ENCODE assay signal across 26 cellular contexts in genomic region chr9:6733831-6734230, GRCh38.
"Had no signal": no experiment of that assay in that cellular context is flagged by ENCODE, and none has a peak within 500 bp of the region (broad histone marks: within the 10 kb centered on the region; RNA-seq: fewer than 3 reads in every experiment).

No MANE protein-coding gene starts in this region.

- H3K27me3 ChIP-seq: left lung, ovary, spleen, tibial nerve, vagina had no signal

- H3K9me3 Mint-ChIP-seq: natural killer cell treated with Interleukin-12 subunit alpha and Interleukin-12 subunit beta and Interleukin-15 and Interleukin-18, amount 100 ng/mL, for 72 hours; type B pancreatic cell had no signal

- ATAC-seq: left colon; left lung; lower lobe of right lung; mucosa of descending colon; naive thymus-derived CD4-positive, alpha-beta T cell; natural killer cell treated with Interleukin-12 subunit alpha and Interleukin-12 subunit beta and Interleukin-15 and Interleukin-18, amount 100 ng/mL, for 72 hours; right cardiac atrium; sciatic nerve; stimulated activated memory B cell treated with anti-CD40 and anti-IgM and Interleukin-4, amounts not matched to agents 10 μg/mL and 1 μg/mL and 100 μg/mL, for 72 hours; stimulated activated naive CD8-positive, alpha-beta T cell treated with anti-CD3 and anti-CD28 coated beads, Interleukin-15, amount 100 ng/mL, for 72 hours had no signal

- H3K4me3 ChIP-seq: left lung, lower lobe of right lung, mucosa of descending colon, ovary, prostate gland, skin epidermis, spleen, tibial nerve, vagina had no signal

- H3K4me1 Mint-ChIP-seq: naive thymus-derived CD4-positive, alpha-beta T cell; stimulated activated naive CD8-positive, alpha-beta T cell treated with anti-CD3 and anti-CD28 coated beads, Interleukin-15, amount 100 ng/mL, for 72 hours had no signal

- H3K27me3 Mint-ChIP-seq: naive thymus-derived CD4-positive, alpha-beta T cell; natural killer cell treated with Interleukin-12 subunit alpha and Interleukin-12 subunit beta and Interleukin-15 and Interleukin-18, amount 100 ng/mL, for 72 hours; stimulated activated memory B cell treated with anti-CD40 and anti-IgM and Interleukin-4, amounts not matched to agents 10 μg/mL and 1 μg/mL and 100 μg/mL, for 72 hours; stimulated activated naive CD8-positive, alpha-beta T cell treated with anti-CD3 and anti-CD28 coated beads, Interleukin-15, amount 100 ng/mL, for 72 hours; type B pancreatic cell had no signal

- H3K27ac Mint-ChIP-seq: natural killer cell treated with Interleukin-12 subunit alpha and Interleukin-12 subunit beta and Interleukin-15 and Interleukin-18, amount 100 ng/mL, for 72 hours; stimulated activated memory B cell treated with anti-CD40 and anti-IgM and Interleukin-4, amounts not matched to agents 10 μg/mL and 1 μg/mL and 100 μg/mL, for 72 hours; stimulated activated naive CD8-positive, alpha-beta T cell treated with anti-CD3 and anti-CD28 coated beads, Interleukin-15, amount 100 ng/mL, for 72 hours; type B pancreatic cell had no signal

- H3K36me3 ChIP-seq: left lung, lower lobe of right lung, ovary, prostate gland, spleen, tibial nerve, vagina had no signal

- H3K36me3 Mint-ChIP-seq: natural killer cell treated with Interleukin-12 subunit alpha and Interleukin-12 subunit beta and Interleukin-15 and Interleukin-18, amount 100 ng/mL, for 72 hours; type B pancreatic cell had no signal

- DNase-seq: hippocampal formation; kidney; left colon; left lung; lower lobe of right lung; mammary epithelial cell; midbrain; mucosa of descending colon; naive thymus-derived CD4-positive, alpha-beta T cell; ovary; retina; right cardiac atrium; stimulated activated CD4-positive, alpha-beta T cell treated with anti-CD3 and anti-CD28 coated beads, Interleukin-4, amount 100 ng/mL, for 4 hours; stimulated activated CD8-positive, alpha-beta memory T cell treated with anti-CD3 and anti-CD28 coated beads, Interleukin-4, amount 100 ng/mL, for 48 hours; stimulated activated naive CD4-positive, alpha-beta T cell treated with Interleukin-2 at 50 U/mL for 16 hours; stimulated activated naive CD8-positive, alpha-beta T cell treated with anti-CD3 and anti-CD28 coated beads, Interleukin-15, amount 100 ng/mL, for 72 hours; substantia nigra had no signal

- H3K4me3 Mint-ChIP-seq: naive thymus-derived CD4-positive, alpha-beta T cell; natural killer cell treated with Interleukin-12 subunit alpha and Interleukin-12 subunit beta and Interleukin-15 and Interleukin-18, amount 100 ng/mL, for 72 hours; stimulated activated memory B cell treated with anti-CD40 and anti-IgM and Interleukin-4, amounts not matched to agents 10 μg/mL and 1 μg/mL and 100 μg/mL, for 72 hours; stimulated activated naive CD8-positive, alpha-beta T cell treated with anti-CD3 and anti-CD28 coated beads, Interleukin-15, amount 100 ng/mL, for 72 hours; type B pancreatic cell had no signal

- H3K27ac ChIP-seq: left lung, lower lobe of right lung, ovary, prostate gland, skin epidermis, spleen, tibial nerve, vagina had no signal

- H3K4me1 ChIP-seq: left lung, lower lobe of right lung, prostate gland, spleen, tibial nerve, vagina had no signal

- H3K9me3 ChIP-seq: left lung, lower lobe of right lung, mucosa of descending colon, ovary, prostate gland, spleen, tibial nerve, vagina had no signal
